1 cellular context compared by ENCODE assay signal in genomic region chr17:17700251-17700969, GRCh38.
A peak's percentile ranks its signal among the peaks of the same experiment; 100 is the strongest.
TF ChIP-seq lines count a peak whose summit lies in the region.

No MANE protein-coding gene starts in this region.

TF ChIP-seq in WTC11, 78 proteins besides CTCF, POLR2A, EP300 and RAD21 (continued from another document):
- peak; percentile 60; the same call in 1 of the 2 replicates for TF ChIP-seq STAT6 (CRISPR knock-in tag; conservative IDR thresholded peaks at IDR 0.05; ENCODE audit: low read depth)
- 0 out of 2 replicates have a peak, but pooled peaks have one; percentile 23 for TF ChIP-seq ZMAT4 (CRISPR knock-in tag; IDR thresholded peaks at IDR 0.05)
- TF ChIP-seq ZNF138 (CRISPR knock-in tag; conservative IDR thresholded peaks at IDR 0.05), result peak; percentile 81; the same call in 1 of the 2 replicates
- no peak for TF ChIP-seq EMX1 (CRISPR knock-in tag; IDR thresholded peaks at IDR 0.05)
- TF ChIP-seq CREM (CRISPR knock-in tag; IDR thresholded peaks at IDR 0.05), result peak; percentile 82
- no peak for TF ChIP-seq ERG (CRISPR knock-in tag; IDR thresholded peaks at IDR 0.05)
